In genomic region chr6:131027326-131027725, GRCh38 we compare ENCODE assay signal across 17 cellular contexts. TPM values are rescaled to one million over a fixed set of nuclear protein-coding genes. Genes with fewer than 3 reads are reported as not detected.
DNase-seq lines count a peak whose midpoint lies in the region; ATAC-seq and TF ChIP-seq lines count a peak whose summit lies in the region.
"Had no signal": no experiment of that assay in that cellular context is flagged by ENCODE, and none has a peak within 500 bp of the region (broad histone marks: within the 10 kb centered on the region; RNA-seq: fewer than 3 reads in every experiment).

No MANE protein-coding gene starts in this region.

- dilution Hi-C loops in IMR-90 (cut with HindIII; ENCODE audit: low sequenced_read_pairs, unreplicated experiment), result no loop called here

- no peak overlapping the region for H2BK120ac ChIP-seq in IMR-90 (ENCODE audit: low read depth, low read length)

- H2AK5ac ChIP-seq in IMR-90 (ENCODE audit: low read depth, low read length), result peak overlapping the region; percentile 50; the same call in 1 of the 2 replicates

- peaks cover 11% of the 10 kb centered on the region for H3K9me1 ChIP-seq in IMR-90 (ENCODE audit: insufficient read depth, low read length)

- H3K27me3 ChIP-seq in IMR-90 (ENCODE audit: control insufficient read depth, insufficient read depth, low read length), result no peaks in the 10 kb centered on the region

- no peak overlapping the region for H3K18ac ChIP-seq in IMR-90 (ENCODE audit: low read depth, low read length)

- intact Hi-C loops in IMR-90 (cut with micrococcal nuclease) (no loop called here), Right ventricle myocardium inferior (cut with DNase I) (no loop called here)
- intact Hi-C loops in activated CD4-positive, alpha-beta T cell treated with anti-CD3 and anti-CD28 coated beads, Interleukin-2, amount 10 ng/mL, durations not matched to agents 24 days and 14 days (cut with micrococcal nuclease), result no loop called here

- peaks cover 3% of the 10 kb centered on the region for H3K9me3 Mint-ChIP-seq in activated CD4-positive, alpha-beta T cell treated with anti-CD3 and anti-CD28 coated beads, Interleukin-2, amount 10 ng/mL, durations not matched to agents 24 days and 14 days
- H3K9me3 Mint-ChIP-seq: CD4-positive, alpha-beta T cell had no signal

- no peak for TF ChIP-seq POLR2A in IMR-90 (IDR thresholded peaks at IDR 0.05; ENCODE audit: low read depth, low read length)

- no peaks in the 10 kb centered on the region for H3K36me3 Mint-ChIP-seq in activated CD4-positive, alpha-beta T cell treated with anti-CD3 and anti-CD28 coated beads, Interleukin-2, amount 10 ng/mL, durations not matched to agents 24 days and 14 days (ENCODE audit: low read depth)

- no peak overlapping the region for H2AFZ ChIP-seq in IMR-90 (replicated peaks; ENCODE audit: low read length, poor library complexity)

- no peak overlapping the region for H3K4me3 ChIP-seq in IMR-90 (ENCODE audit: insufficient read depth, low read depth, low read length)
- H3K4me3 ChIP-seq: A549, GM12878 had no signal

- POLR2A ChIA-PET in IMR-90 (lab: Charles Lee; ENCODE audit: unreplicated experiment), result no interaction called here

- TF ChIP-seq CTCF in IMR-90 (conservative IDR thresholded peaks at IDR 0.05; ENCODE audit: low read depth, low read length), result no peak

- TF ChIP-seq RAD21 in IMR-90 (IDR thresholded peaks at IDR 0.05; ENCODE audit: low read length), result no peak

- DNase-seq in NCI-H446 treated with DMSO at 0.1 percent for 48 hours (lab: John Stamatoyannopoulos, UW) (peak; percentile 1), NCI-H446 (lab: John Stamatoyannopoulos, UW) (no peak), IMR-90 (no peak), cerebellar nuclear complex (lab: John Stamatoyannopoulos, UW) (peak; percentile 54 to 60), Right ventricle myocardium inferior (ENCODE audit: missing footprints) (no peak), putamen (ENCODE audit: low spot score) (no peak)
- no peak for DNase-seq in activated CD4-positive, alpha-beta T cell treated with anti-CD3 and anti-CD28 coated beads, Interleukin-2, amount 10 ng/mL, durations not matched to agents 24 days and 14 days
- DNase-seq: AML-193; Caco-2; CD4-positive, alpha-beta T cell; DMS79 treated with DMSO at 0.1 percent for 48 hours; H9 had no signal

- no peak overlapping the region for H2BK20ac ChIP-seq in IMR-90 (ENCODE audit: low read depth, low read length)

- no peak for ATAC-seq in IMR-90 (ENCODE audit: low read depth)
- ATAC-seq in GM19023 (IDR thresholded peaks at IDR 0.05; ENCODE audit: unreplicated experiment), result no peak
- no peak for ATAC-seq in Right ventricle myocardium inferior
- ATAC-seq: A549, GM12878 had no signal

- BruUV-seq in IMR-90 (replicated peaks; lab: Mats Ljungman, UMichigan), result no TSS peak

- H3K4ac ChIP-seq in IMR-90 (ENCODE audit: low read depth, low read length), result no peak overlapping the region

- H2AK9ac ChIP-seq in IMR-90 (replicated peaks; ENCODE audit: low read depth, low read length, poor library complexity), result no peak overlapping the region

- H3K79me1 ChIP-seq in IMR-90 (ENCODE audit: low read depth in 1 of 2, low read length in 2 of 2), result peaks cover 31 to 62% of the 10 kb centered on the region in 2 experiments

- H3K4me2 ChIP-seq in IMR-90 (ENCODE audit: low read depth, low read length), result no peak overlapping the region
- H3K4me2 ChIP-seq: A549 had no signal

- H3K27ac ChIP-seq in IMR-90 (ENCODE audit: insufficient read depth, low read length), result no peak overlapping the region
- H3K27ac ChIP-seq: 22Rv1, A549, C4-2B had no signal

- CTCF ChIA-PET in IMR-90 (lab: Yijun Ruan, JAX), result no interaction called here

- H4K8ac ChIP-seq in IMR-90 (ENCODE audit: low read depth in 2 of 2, low read length in 2 of 2), result no peak overlapping the region

- in situ Hi-C loops in IMR-90 (cut with MboI; ENCODE audit: low sequenced_read_pairs), result no loop called here

- no CpG with 5 or more reads among the region's 2 CpGs for WGBS in IMR-90 (ENCODE audit: extremely low coverage in 2 of 2, insufficient read length in 1 of 2), 2 experiments

- H4K91ac ChIP-seq in IMR-90 (ENCODE audit: insufficient read depth, low read depth, low read length), result no peak overlapping the region

- no peak overlapping the region for H3K56ac ChIP-seq in IMR-90 (ENCODE audit: extremely low read depth, insufficient read depth, low read length)

- H3K9ac ChIP-seq in IMR-90 (ENCODE audit: low read depth, low read length), result no peak overlapping the region

- H3K4me3 Mint-ChIP-seq in activated CD4-positive, alpha-beta T cell treated with anti-CD3 and anti-CD28 coated beads, Interleukin-2, amount 10 ng/mL, durations not matched to agents 24 days and 14 days, result no peak overlapping the region
- H3K4me3 Mint-ChIP-seq: CD4-positive, alpha-beta T cell; H9 had no signal

- H3K23ac ChIP-seq in IMR-90 (ENCODE audit: low read depth, low read length), result no peak overlapping the region

- H3K36me3 ChIP-seq in IMR-90 (ENCODE audit: control insufficient read depth, insufficient read depth, low read length), result 0 out of 2 replicates have a peak, but pooled peaks cover 2% of the 10 kb centered on the region

- no peaks in the 10 kb centered on the region for H3K4me1 Mint-ChIP-seq in activated CD4-positive, alpha-beta T cell treated with anti-CD3 and anti-CD28 coated beads, Interleukin-2, amount 10 ng/mL, durations not matched to agents 24 days and 14 days

- H2BK5ac ChIP-seq in IMR-90 (ENCODE audit: low read depth, low read length, poor library complexity, severe bottlenecking), result no peak overlapping the region

- no peak overlapping the region for H4K5ac ChIP-seq in IMR-90 (ENCODE audit: low read depth, low read length)

- H3K27me3 Mint-ChIP-seq in activated CD4-positive, alpha-beta T cell treated with anti-CD3 and anti-CD28 coated beads, Interleukin-2, amount 10 ng/mL, durations not matched to agents 24 days and 14 days, result no peaks in the 10 kb centered on the region
- H3K27me3 Mint-ChIP-seq: CD4-positive, alpha-beta T cell had no signal

- H3K14ac ChIP-seq in IMR-90 (replicated peaks; ENCODE audit: low read depth, low read length), result 0 out of 2 replicates have a peak overlapping the region, but pooled peaks have one; percentile 35

- H4K20me1 ChIP-seq in IMR-90 (ENCODE audit: insufficient read depth, low read length), result peaks cover 11% of the 10 kb centered on the region

- no peak overlapping the region for H3K27ac Mint-ChIP-seq in activated CD4-positive, alpha-beta T cell treated with anti-CD3 and anti-CD28 coated beads, Interleukin-2, amount 10 ng/mL, durations not matched to agents 24 days and 14 days
- H3K27ac Mint-ChIP-seq: CD4-positive, alpha-beta T cell; H9 had no signal

- peaks cover 15% of the 10 kb centered on the region for H3K4me1 ChIP-seq in IMR-90 (ENCODE audit: control insufficient read depth, insufficient read depth, low read length)
- H3K4me1 ChIP-seq: Caco-2 had no signal

- no peak overlapping the region for H2BK15ac ChIP-seq in IMR-90 (ENCODE audit: low read depth, low read length)

- no peaks in the 10 kb centered on the region for H3K9me3 ChIP-seq in IMR-90 (ENCODE audit: control insufficient read depth, insufficient read depth, low read length)
- H3K9me3 ChIP-seq: A549, Caco-2 had no signal

TF ChIP-seq in IMR-90, 13 proteins besides CTCF, POLR2A, EP300 and RAD21:
- TF ChIP-seq CEBPB (IDR thresholded peaks at IDR 0.05; ENCODE audit: low read depth, low read length) (no peak), BHLHE40 (IDR thresholded peaks at IDR 0.05; ENCODE audit: low read depth, low read length) (no peak), RCOR1 (IDR thresholded peaks at IDR 0.05; ENCODE audit: insufficient replicate concordance, low read length) (no peak)
TF ChIP-seq in IMR-90: peak in this region for 0.

RNA-seq across cellular contexts. Expression of gene EPB41L2, which starts 35.7 kb away (rescaled TPM):
- 85.7 and 89.2 TPM in 2 replicates for total RNA-seq in IMR-90 (2012; rRNA removed)
- 81.5 and 99.8 TPM in 2 replicates for polyA plus RNA-seq in IMR-90 (2012; rRNA removed)
- polyA plus RNA-seq in IMR-90 (2012; cell fraction: cytosol; rRNA removed), result 21.4 and 45.0 TPM in 2 replicates
- polyA plus RNA-seq in IMR-90 (2012; cell fraction: nucleus; rRNA removed; ENCODE audit: low replicate concordance), result 75.6 and 386 TPM in 2 replicates
- total RNA-seq in Right ventricle myocardium inferior, result 97.2 TPM
- total RNA-seq in activated CD4-positive, alpha-beta T cell treated with anti-CD3 and anti-CD28 coated beads, Interleukin-2, amount 10 ng/mL, durations not matched to agents 24 days and 14 days, result 15.4 and 16.5 TPM in 2 replicates

Comparison
In these comparisons a context has a peak if more than half of its experiments do, and no peak if none do; other contexts are left out.
1. DNase-seq: peak in NCI-H446 treated with DMSO at 0.1 percent for 48 hours (single experiment) and cerebellar nuclear complex (2 of 2); none in NCI-H446 (0 of 2), IMR-90 (single experiment), Right ventricle myocardium inferior (single experiment), activated CD4-positive, alpha-beta T cell treated with anti-CD3 and anti-CD28 coated beads, Interleukin-2, amount 10 ng/mL, durations not matched to agents 24 days and 14 days (single experiment) and putamen (single experiment).